ENCODE assay signal across 1 cellular context in the genomic region with DNA sequence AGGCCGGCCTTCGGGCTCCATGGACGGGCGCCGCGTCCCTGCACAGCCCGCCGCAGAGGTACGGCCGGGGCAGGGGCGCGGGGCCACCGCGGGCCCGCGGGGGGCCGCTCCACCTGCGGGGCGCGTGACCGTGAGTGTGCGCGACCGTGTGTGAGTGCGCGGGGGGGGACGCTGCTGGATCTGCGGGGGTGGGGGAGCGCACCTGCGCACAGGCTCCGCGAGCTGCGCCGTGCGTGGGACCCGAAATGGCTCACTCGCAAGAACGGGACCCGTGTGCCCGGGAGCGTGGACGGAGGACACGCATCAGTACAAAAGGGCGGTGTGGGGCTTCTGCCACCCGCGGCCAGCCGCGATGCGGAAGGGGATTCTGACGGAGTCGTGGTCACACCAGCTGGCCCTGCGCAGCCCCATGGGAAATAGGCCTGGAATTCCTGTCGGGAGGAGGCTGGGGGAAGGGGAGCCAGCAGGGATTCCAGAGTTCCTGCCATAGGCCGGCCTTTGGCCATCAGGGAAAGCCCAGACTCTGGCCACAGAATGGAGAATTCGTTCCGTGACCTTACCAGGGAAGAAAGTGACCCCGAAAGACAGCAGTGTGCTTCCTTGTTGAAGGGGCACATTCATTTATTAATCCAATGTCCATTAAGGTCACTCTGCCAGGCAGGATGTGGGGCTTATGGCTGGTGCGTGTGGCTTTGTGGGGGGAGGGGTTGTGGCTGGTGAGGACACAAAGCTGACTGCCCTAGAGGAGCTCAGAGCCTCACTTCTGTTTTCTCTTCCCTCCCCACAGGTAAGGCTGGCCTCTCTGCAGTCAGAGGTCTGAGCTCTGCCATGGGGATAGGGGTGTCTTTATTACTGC.
TF ChIP-seq lines count a peak whose summit lies in the region.

No MANE protein-coding gene starts in this region.

TF ChIP-seq in SK-N-SH, 30 proteins besides CTCF, POLR2A, EP300 and RAD21 (continued from another document):
- TF ChIP-seq NRF1 (IDR thresholded peaks at IDR 0.05; ENCODE audit: low read depth, low read length) (peak; percentile 58), TAF1 (IDR thresholded peaks at IDR 0.05; ENCODE audit: borderline replicate concordance, low read depth, low read length) (peak; percentile 59; the same call in 1 of the 2 replicates), REST (IDR thresholded peaks at IDR 0.05; ENCODE audit: low read depth, low read length) (no peak), YY1 (IDR thresholded peaks at IDR 0.05; ENCODE audit: low read depth) (no peak; the same call in 1 of the 2 replicates), ELF1 (IDR thresholded peaks at IDR 0.05) (peak; percentile 55), CHD2 (IDR thresholded peaks at IDR 0.05; ENCODE audit: low read length, partially characterized antibody) (peak; percentile 85), IRF3 (IDR thresholded peaks at IDR 0.05; ENCODE audit: low read depth, low read length) (no peak), SMC3 (IDR thresholded peaks at IDR 0.05; ENCODE audit: low read depth, low read length) (no peak; the same call in 1 of the 2 replicates), FOXJ3 (CRISPR knock-in tag; IDR thresholded peaks at IDR 0.05) (0 out of 2 replicates have a peak, but pooled peaks have one; percentile 38), GABPA (IDR thresholded peaks at IDR 0.05; ENCODE audit: low read depth) (no peak), MEF2A (IDR thresholded peaks at IDR 0.05; ENCODE audit: borderline replicate concordance, low read depth) (no peak), FOSL2 (IDR thresholded peaks at IDR 0.05; ENCODE audit: borderline replicate concordance, low read depth) (no peak), TEAD4 (IDR thresholded peaks at IDR 0.05; ENCODE audit: borderline replicate concordance, insufficient read depth) (0 out of 2 replicates have a peak, but pooled peaks have one; percentile 45), MXI1 (IDR thresholded peaks at IDR 0.05; ENCODE audit: low read depth, low read length) (peak; percentile 66; the same call in 1 of the 2 replicates), NFIC (IDR thresholded peaks at IDR 0.05; ENCODE audit: borderline replicate concordance) (no peak), USF2 (IDR thresholded peaks at IDR 0.05; ENCODE audit: borderline replicate concordance, low read depth, low read length) (no peak; the same call in 1 of the 2 replicates), SIN3A (IDR thresholded peaks at IDR 0.05; ENCODE audit: borderline replicate concordance, low read depth, low read length) (peak; percentile 59; the same call in 1 of the 2 replicates), EZH2phosphoT487 (IDR thresholded peaks at IDR 0.05; ENCODE audit: borderline replicate concordance, low read depth) (no peak), RCOR1 (IDR thresholded peaks at IDR 0.05; ENCODE audit: low read length) (no peak), POLR2AphosphoS5 (IDR thresholded peaks at IDR 0.05; ENCODE audit: low read depth, low read length) (no peak; the same call in 1 of the 2 replicates), TCF12 (IDR thresholded peaks at IDR 0.05) (peak; percentile 46), RFX5 (IDR thresholded peaks at IDR 0.05; ENCODE audit: low read length) (no peak)
- TF ChIP-seq, protein P1, sequence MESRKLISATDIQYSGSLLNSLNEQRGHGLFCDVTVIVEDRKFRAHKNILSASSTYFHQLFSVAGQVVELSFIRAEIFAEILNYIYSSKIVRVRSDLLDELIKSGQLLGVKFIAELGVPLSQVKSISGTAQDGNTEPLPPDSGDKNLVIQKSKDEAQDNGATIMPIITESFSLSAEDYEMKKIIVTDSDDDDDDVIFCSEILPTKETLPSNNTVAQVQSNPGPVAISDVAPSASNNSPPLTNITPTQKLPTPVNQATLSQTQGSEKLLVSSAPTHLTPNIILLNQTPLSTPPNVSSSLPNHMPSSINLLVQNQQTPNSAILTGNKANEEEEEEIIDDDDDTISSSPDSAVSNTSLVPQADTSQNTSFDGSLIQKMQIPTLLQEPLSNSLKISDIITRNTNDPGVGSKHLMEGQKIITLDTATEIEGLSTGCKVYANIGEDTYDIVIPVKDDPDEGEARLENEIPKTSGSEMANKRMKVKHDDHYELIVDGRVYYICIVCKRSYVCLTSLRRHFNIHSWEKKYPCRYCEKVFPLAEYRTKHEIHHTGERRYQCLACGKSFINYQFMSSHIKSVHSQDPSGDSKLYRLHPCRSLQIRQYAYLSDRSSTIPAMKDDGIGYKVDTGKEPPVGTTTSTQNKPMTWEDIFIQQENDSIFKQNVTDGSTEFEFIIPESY (IDR thresholded peaks at IDR 0.05; ENCODE audit: borderline replicate concordance, low read depth), result no peak
- TF ChIP-seq, protein P2, sequence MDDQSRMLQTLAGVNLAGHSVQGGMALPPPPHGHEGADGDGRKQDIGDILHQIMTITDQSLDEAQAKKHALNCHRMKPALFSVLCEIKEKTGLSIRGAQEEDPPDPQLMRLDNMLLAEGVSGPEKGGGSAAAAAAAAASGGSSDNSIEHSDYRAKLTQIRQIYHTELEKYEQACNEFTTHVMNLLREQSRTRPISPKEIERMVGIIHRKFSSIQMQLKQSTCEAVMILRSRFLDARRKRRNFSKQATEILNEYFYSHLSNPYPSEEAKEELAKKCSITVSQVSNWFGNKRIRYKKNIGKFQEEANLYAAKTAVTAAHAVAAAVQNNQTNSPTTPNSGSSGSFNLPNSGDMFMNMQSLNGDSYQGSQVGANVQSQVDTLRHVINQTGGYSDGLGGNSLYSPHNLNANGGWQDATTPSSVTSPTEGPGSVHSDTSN (IDR thresholded peaks at IDR 0.05), result no peak
- TF ChIP-seq, protein P3, sequence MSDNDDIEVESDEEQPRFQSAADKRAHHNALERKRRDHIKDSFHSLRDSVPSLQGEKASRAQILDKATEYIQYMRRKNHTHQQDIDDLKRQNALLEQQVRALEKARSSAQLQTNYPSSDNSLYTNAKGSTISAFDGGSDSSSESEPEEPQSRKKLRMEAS (IDR thresholded peaks at IDR 0.05; ENCODE audit: low read depth), result no peak; the same call in none of the 2 replicates
